In genomic region chr15:64095795-64096485, GRCh38 we compare ENCODE assay signal across 1 cellular context.
A peak's percentile ranks its signal among the peaks of the same experiment; 100 is the strongest.
TF ChIP-seq lines count a peak whose summit lies in the region.

A gene with protein sequence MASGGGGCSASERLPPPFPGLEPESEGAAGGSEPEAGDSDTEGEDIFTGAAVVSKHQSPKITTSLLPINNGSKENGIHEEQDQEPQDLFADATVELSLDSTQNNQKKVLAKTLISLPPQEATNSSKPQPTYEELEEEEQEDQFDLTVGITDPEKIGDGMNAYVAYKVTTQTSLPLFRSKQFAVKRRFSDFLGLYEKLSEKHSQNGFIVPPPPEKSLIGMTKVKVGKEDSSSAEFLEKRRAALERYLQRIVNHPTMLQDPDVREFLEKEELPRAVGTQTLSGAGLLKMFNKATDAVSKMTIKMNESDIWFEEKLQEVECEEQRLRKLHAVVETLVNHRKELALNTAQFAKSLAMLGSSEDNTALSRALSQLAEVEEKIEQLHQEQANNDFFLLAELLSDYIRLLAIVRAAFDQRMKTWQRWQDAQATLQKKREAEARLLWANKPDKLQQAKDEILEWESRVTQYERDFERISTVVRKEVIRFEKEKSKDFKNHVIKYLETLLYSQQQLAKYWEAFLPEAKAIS (plus strand): TSS chr15:64095982. CDS start chr15:64096014, 32 bp downstream.

TF ChIP-seq in HepG2, 621 proteins besides CTCF, POLR2A, EP300 and RAD21 (continued from another document and continues in another):
- TF ChIP-seq ZFY (CRISPR knock-in tag; IDR thresholded peaks at IDR 0.05): peak; percentile 75
- no peak for TF ChIP-seq ELK4 (CRISPR knock-in tag; IDR thresholded peaks at IDR 0.05; ENCODE audit: borderline replicate concordance)
- TF ChIP-seq SIX4 (CRISPR knock-in tag; IDR thresholded peaks at IDR 0.05): peak; percentile 55
- TF ChIP-seq BATF2 (CRISPR knock-in tag; IDR thresholded peaks at IDR 0.05): peak; percentile 75; the same call in 1 of the 2 replicates
- no peak for TF ChIP-seq THAP8 (CRISPR knock-in tag; IDR thresholded peaks at IDR 0.05; ENCODE audit: borderline replicate concordance)
- TF ChIP-seq, protein P1, sequence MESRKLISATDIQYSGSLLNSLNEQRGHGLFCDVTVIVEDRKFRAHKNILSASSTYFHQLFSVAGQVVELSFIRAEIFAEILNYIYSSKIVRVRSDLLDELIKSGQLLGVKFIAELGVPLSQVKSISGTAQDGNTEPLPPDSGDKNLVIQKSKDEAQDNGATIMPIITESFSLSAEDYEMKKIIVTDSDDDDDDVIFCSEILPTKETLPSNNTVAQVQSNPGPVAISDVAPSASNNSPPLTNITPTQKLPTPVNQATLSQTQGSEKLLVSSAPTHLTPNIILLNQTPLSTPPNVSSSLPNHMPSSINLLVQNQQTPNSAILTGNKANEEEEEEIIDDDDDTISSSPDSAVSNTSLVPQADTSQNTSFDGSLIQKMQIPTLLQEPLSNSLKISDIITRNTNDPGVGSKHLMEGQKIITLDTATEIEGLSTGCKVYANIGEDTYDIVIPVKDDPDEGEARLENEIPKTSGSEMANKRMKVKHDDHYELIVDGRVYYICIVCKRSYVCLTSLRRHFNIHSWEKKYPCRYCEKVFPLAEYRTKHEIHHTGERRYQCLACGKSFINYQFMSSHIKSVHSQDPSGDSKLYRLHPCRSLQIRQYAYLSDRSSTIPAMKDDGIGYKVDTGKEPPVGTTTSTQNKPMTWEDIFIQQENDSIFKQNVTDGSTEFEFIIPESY (CRISPR knock-in tag; IDR thresholded peaks at IDR 0.05): peak; percentile 75; the same call in 1 of the 2 replicates
- TF ChIP-seq SRSF4 (IDR thresholded peaks at IDR 0.05; ENCODE audit: low read depth, low read length, poor library complexity, severe bottlenecking): no peak
- no peak for TF ChIP-seq ARNT (IDR thresholded peaks at IDR 0.05)
- TF ChIP-seq TAF15 (IDR thresholded peaks at IDR 0.05; ENCODE audit: low read depth, low read length, poor library complexity, severe bottlenecking): no peak
- TF ChIP-seq, protein P2, sequence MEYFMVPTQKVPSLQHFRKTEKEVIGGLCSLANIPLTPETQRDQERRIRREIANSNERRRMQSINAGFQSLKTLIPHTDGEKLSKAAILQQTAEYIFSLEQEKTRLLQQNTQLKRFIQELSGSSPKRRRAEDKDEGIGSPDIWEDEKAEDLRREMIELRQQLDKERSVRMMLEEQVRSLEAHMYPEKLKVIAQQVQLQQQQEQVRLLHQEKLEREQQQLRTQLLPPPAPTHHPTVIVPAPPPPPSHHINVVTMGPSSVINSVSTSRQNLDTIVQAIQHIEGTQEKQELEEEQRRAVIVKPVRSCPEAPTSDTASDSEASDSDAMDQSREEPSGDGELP (IDR thresholded peaks at IDR 0.05; ENCODE audit: borderline replicate concordance, low read depth): peak; percentile 75; the same call in 1 of the 2 replicates
- TF ChIP-seq ZKSCAN5 (CRISPR knock-in tag; IDR thresholded peaks at IDR 0.05): no peak
- no peak for TF ChIP-seq TP53 (CRISPR knock-in tag; conservative IDR thresholded peaks at IDR 0.05)
- TF ChIP-seq ZNF598 (CRISPR knock-in tag; IDR thresholded peaks at IDR 0.05; ENCODE audit: borderline replicate concordance): no peak
- no peak for TF ChIP-seq ATRX (CRISPR knock-in tag; IDR thresholded peaks at IDR 0.05; ENCODE audit: borderline replicate concordance)
- TF ChIP-seq PHF20 (CRISPR knock-in tag; IDR thresholded peaks at IDR 0.05): peak; percentile 81
- TF ChIP-seq KLF13 (CRISPR knock-in tag; IDR thresholded peaks at IDR 0.05): no peak
- TF ChIP-seq, protein P3, sequence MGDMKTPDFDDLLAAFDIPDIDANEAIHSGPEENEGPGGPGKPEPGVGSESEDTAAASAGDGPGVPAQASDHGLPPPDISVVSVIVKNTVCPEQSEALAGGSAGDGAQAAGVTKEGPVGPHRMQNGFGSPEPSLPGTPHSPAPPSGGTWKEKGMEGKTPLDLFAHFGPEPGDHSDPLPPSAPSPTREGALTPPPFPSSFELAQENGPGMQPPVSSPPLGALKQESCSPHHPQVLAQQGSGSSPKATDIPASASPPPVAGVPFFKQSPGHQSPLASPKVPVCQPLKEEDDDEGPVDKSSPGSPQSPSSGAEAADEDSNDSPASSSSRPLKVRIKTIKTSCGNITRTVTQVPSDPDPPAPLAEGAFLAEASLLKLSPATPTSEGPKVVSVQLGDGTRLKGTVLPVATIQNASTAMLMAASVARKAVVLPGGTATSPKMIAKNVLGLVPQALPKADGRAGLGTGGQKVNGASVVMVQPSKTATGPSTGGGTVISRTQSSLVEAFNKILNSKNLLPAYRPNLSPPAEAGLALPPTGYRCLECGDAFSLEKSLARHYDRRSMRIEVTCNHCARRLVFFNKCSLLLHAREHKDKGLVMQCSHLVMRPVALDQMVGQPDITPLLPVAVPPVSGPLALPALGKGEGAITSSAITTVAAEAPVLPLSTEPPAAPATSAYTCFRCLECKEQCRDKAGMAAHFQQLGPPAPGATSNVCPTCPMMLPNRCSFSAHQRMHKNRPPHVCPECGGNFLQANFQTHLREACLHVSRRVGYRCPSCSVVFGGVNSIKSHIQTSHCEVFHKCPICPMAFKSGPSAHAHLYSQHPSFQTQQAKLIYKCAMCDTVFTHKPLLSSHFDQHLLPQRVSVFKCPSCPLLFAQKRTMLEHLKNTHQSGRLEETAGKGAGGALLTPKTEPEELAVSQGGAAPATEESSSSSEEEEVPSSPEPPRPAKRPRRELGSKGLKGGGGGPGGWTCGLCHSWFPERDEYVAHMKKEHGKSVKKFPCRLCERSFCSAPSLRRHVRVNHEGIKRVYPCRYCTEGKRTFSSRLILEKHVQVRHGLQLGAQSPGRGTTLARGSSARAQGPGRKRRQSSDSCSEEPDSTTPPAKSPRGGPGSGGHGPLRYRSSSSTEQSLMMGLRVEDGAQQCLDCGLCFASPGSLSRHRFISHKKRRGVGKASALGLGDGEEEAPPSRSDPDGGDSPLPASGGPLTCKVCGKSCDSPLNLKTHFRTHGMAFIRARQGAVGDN (CRISPR knock-in tag; IDR thresholded peaks at IDR 0.05): peak; percentile 84
- TF ChIP-seq ZNF350 (CRISPR knock-in tag; IDR thresholded peaks at IDR 0.05; ENCODE audit: borderline replicate concordance, low read depth): no peak; the same call in none of the 2 replicates
- TF ChIP-seq ZNF326 (CRISPR knock-in tag; IDR thresholded peaks at IDR 0.05; ENCODE audit: borderline replicate concordance): no peak
- no peak for TF ChIP-seq NFATC3 (CRISPR knock-in tag; IDR thresholded peaks at IDR 0.05)
- no peak for TF ChIP-seq DNMT1 (CRISPR knock-in tag; IDR thresholded peaks at IDR 0.05)
- no peak for TF ChIP-seq RFX5 (IDR thresholded peaks at IDR 0.05; ENCODE audit: low read depth, low read length)
- no peak for TF ChIP-seq ZNF10 (CRISPR knock-in tag; IDR thresholded peaks at IDR 0.05; ENCODE audit: borderline replicate concordance, low read depth)
- TF ChIP-seq ZNF205 (CRISPR knock-in tag; IDR thresholded peaks at IDR 0.05): peak; percentile 78; the same call in 1 of the 2 replicates
- peak; percentile 60; the same call in 1 of the 2 replicates for TF ChIP-seq KLF9 (CRISPR knock-in tag; IDR thresholded peaks at IDR 0.05; ENCODE audit: low read depth)
- TF ChIP-seq ZNF563 (CRISPR knock-in tag; IDR thresholded peaks at IDR 0.05): peak; percentile 79; the same call in 1 of the 2 replicates
- TF ChIP-seq ZNF264 (CRISPR knock-in tag; IDR thresholded peaks at IDR 0.05): 0 out of 2 replicates have a peak, but pooled peaks have one; percentile 28
- TF ChIP-seq ZNF652 (CRISPR knock-in tag; IDR thresholded peaks at IDR 0.05; ENCODE audit: borderline replicate concordance, low read depth): no peak; the same call in 1 of the 2 replicates
- TF ChIP-seq ZC3H13 (CRISPR knock-in tag; IDR thresholded peaks at IDR 0.05): 0 out of 2 replicates have a peak, but pooled peaks have one; percentile 41
- TF ChIP-seq ZNF335 (CRISPR knock-in tag; IDR thresholded peaks at IDR 0.05): peak; percentile 83; the same call in 1 of the 2 replicates
- peak; percentile 47; the same call in 1 of the 2 replicates for TF ChIP-seq ARNT2 (CRISPR knock-in tag; IDR thresholded peaks at IDR 0.05; ENCODE audit: low read depth)
- peak; percentile 27 for TF ChIP-seq FOXO1 (CRISPR knock-in tag; IDR thresholded peaks at IDR 0.05)
- TF ChIP-seq ZNF512B (CRISPR knock-in tag; IDR thresholded peaks at IDR 0.05; ENCODE audit: borderline replicate concordance): 0 out of 2 replicates have a peak, but pooled peaks have one; percentile 74
- no peak for TF ChIP-seq TCF7L2 (IDR thresholded peaks at IDR 0.05; ENCODE audit: low read depth, low read length)
- TF ChIP-seq, protein P4, sequence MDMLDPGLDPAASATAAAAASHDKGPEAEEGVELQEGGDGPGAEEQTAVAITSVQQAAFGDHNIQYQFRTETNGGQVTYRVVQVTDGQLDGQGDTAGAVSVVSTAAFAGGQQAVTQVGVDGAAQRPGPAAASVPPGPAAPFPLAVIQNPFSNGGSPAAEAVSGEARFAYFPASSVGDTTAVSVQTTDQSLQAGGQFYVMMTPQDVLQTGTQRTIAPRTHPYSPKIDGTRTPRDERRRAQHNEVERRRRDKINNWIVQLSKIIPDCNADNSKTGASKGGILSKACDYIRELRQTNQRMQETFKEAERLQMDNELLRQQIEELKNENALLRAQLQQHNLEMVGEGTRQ (IDR thresholded peaks at IDR 0.05; ENCODE audit: low read depth, low read length): no peak
- TF ChIP-seq, protein P4 (CRISPR knock-in tag; IDR thresholded peaks at IDR 0.05; ENCODE audit: borderline replicate concordance): no peak
- TF ChIP-seq U2AF2 (IDR thresholded peaks at IDR 0.05; ENCODE audit: low read depth, low read length): 0 out of 2 replicates have a peak, but pooled peaks have one; percentile 30
- no peak for TF ChIP-seq MYNN (CRISPR knock-in tag; IDR thresholded peaks at IDR 0.05; ENCODE audit: low read depth)
- no peak for TF ChIP-seq ZNF839 (CRISPR knock-in tag; IDR thresholded peaks at IDR 0.05; ENCODE audit: borderline replicate concordance)
- peak; percentile 95; the same call in 1 of the 2 replicates for TF ChIP-seq KDM5B (CRISPR knock-in tag; IDR thresholded peaks at IDR 0.05; ENCODE audit: borderline replicate concordance)
- TF ChIP-seq, protein P5, sequence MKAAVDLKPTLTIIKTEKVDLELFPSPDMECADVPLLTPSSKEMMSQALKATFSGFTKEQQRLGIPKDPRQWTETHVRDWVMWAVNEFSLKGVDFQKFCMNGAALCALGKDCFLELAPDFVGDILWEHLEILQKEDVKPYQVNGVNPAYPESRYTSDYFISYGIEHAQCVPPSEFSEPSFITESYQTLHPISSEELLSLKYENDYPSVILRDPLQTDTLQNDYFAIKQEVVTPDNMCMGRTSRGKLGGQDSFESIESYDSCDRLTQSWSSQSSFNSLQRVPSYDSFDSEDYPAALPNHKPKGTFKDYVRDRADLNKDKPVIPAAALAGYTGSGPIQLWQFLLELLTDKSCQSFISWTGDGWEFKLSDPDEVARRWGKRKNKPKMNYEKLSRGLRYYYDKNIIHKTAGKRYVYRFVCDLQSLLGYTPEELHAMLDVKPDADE (CRISPR knock-in tag; IDR thresholded peaks at IDR 0.05): no peak
- TF ChIP-seq HDAC6 (IDR thresholded peaks at IDR 0.05; ENCODE audit: low read depth, low read length): no peak
- TF ChIP-seq ZNF124 (CRISPR knock-in tag; IDR thresholded peaks at IDR 0.05): no peak; the same call in 1 of the 2 replicates
